In the genomic region with DNA sequence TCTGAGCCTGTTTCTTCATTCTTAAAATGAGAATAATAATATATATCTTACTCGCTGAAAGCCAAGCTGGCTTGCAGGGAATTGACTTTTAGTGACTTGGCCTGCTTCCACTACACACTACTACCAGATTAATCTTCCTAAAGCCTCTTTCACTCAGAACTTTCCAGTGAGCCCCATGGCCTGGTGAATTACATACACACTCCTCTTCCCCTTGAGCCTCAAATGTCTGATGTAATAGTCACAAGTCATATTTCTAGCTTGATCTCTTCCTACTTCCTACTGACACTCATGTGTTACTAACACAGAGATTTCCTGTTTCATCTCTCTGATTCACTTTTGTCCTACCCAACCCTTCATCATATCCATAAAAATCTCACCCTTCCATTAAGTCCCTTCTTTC, we compare ENCODE assay signal across 20 cellular contexts.
A peak's percentile ranks its signal among the peaks of the same experiment; 100 is the strongest.
DNase-seq lines count a peak whose midpoint lies in the region; ATAC-seq, FAIRE-seq and TF ChIP-seq lines count a peak whose summit lies in the region.
"Had no signal": no experiment of that assay in that cellular context is flagged by ENCODE, and none has a peak within 500 bp of the region (broad histone marks: within the 10 kb centered on the region; RNA-seq: fewer than 3 reads in every experiment).

No MANE protein-coding gene starts in this region.

- dilution Hi-C loops in keratinocyte (cut with MboI; ENCODE audit: extremely low pct_ligation_motif_present, low sequenced_read_pairs), result no loop called here

- TF ChIP-seq CTCF in MCF 10A (IDR thresholded peaks at IDR 0.05; ENCODE audit: unreplicated experiment) (no peak), breast epithelium (IDR thresholded peaks at IDR 0.05) (no peak), bronchial epithelial cell (IDR thresholded peaks at IDR 0.05; ENCODE audit: insufficient read depth, low read length, severe bottlenecking) (no peak), keratinocyte (optimal IDR thresholded peaks at IDR 0.05 in 1 of 3, IDR thresholded peaks at IDR 0.05 in 1 of 3, conservative IDR thresholded peaks at IDR 0.05 in 1 of 3; ENCODE audit: extremely low read depth in 1 of 3, insufficient read depth in 2 of 3, low read length in 3 of 3) (no peak)

- H2AFZ ChIP-seq in keratinocyte (ENCODE audit: control insufficient read depth, low read length), result peak overlapping the region; percentile 68

- H3K27ac ChIP-seq in breast epithelium (no peak overlapping the region), keratinocyte (ENCODE audit: control insufficient read depth, insufficient read depth, low read length) (peak overlapping the region; percentile 62)
- H3K27ac ChIP-seq: lower lobe of right lung had no signal

- H3K9me3 ChIP-seq in breast epithelium (no peaks in the 10 kb centered on the region), keratinocyte (ENCODE audit: control insufficient read depth, low read depth, low read length) (no peaks in the 10 kb centered on the region)
- H3K9me3 ChIP-seq: lower lobe of right lung had no signal

- DNase-seq in MCF 10A (ENCODE audit: unreplicated experiment), result peak; percentile 23
- DNase-seq in breast epithelium (ENCODE audit: low spot score in 2 of 2), result no peak
- peak; percentile 94 for DNase-seq in bronchial epithelial cell (ENCODE audit: low read depth)
- DNase-seq in keratinocyte (ENCODE audit: low read depth, low spot score), result no peak
- no peak for DNase-seq in NK-92 (lab: John Stamatoyannopoulos, UW; ENCODE audit: unreplicated experiment)
- no peak for DNase-seq in G401 (ENCODE audit: low spot score)
- DNase-seq: activated CD4-positive, alpha-beta T cell treated with anti-CD3 and anti-CD28 coated beads for 48 hours; activated T-cell treated with anti-CD3 and anti-CD28 coated beads, Interleukin-2, amount 50 U/mL, for 1 hour; CD4-positive, alpha-beta memory T cell; cerebellar nuclear complex; lower lobe of right lung; NCI-H1436; NCI-H510A had no signal

- no peaks in the 10 kb centered on the region for H3K36me3 ChIP-seq in breast epithelium
- no peaks in the 10 kb centered on the region for H3K36me3 ChIP-seq in bronchial epithelial cell (ENCODE audit: control insufficient read depth, insufficient read depth, low read length)
- H3K36me3 ChIP-seq in keratinocyte (ENCODE audit: control insufficient read depth in 2 of 2, extremely low read depth in 1 of 2, insufficient read depth in 2 of 2, low read length in 2 of 2), result no peaks in the 10 kb centered on the region
- H3K36me3 ChIP-seq: lower lobe of right lung had no signal

- H3K9me3 Mint-ChIP-seq in MCF 10A (ENCODE audit: unreplicated experiment), result no peaks in the 10 kb centered on the region
- H3K9me3 Mint-ChIP-seq: stimulated activated memory B cell treated with anti-CD40 and anti-IgM and Interleukin-4, amounts not matched to agents 10 μg/mL and 1 μg/mL and 100 μg/mL, for 72 hours had no signal

- no peaks in the 10 kb centered on the region for H3K79me2 ChIP-seq in keratinocyte (ENCODE audit: control insufficient read depth, insufficient read depth, low read length)

- no peak for TF ChIP-seq POLR2A in breast epithelium (IDR thresholded peaks at IDR 0.05)

- no TSS peak for BruUV-seq in MCF 10A (replicated peaks; lab: Mats Ljungman, UMichigan)

- POLR2A ChIA-PET in MCF 10A (lab: Yijun Ruan, JAX), result interaction anchor here (1.1 kb wide), 1 partner anchor 54 kb away, joined by 3 read pairs; no protein-coding TSS in a partner anchor

- H3K4me2 ChIP-seq in keratinocyte (ENCODE audit: control insufficient read depth, extremely low read depth, insufficient read depth, low read depth, low read length), result peak overlapping the region; percentile 35

- in situ Hi-C loops in G401 (cut with HindIII; ENCODE audit: low sequenced_read_pairs), result no loop called here

- no peaks in the 10 kb centered on the region for H3K36me3 Mint-ChIP-seq in MCF 10A (ENCODE audit: insufficient read depth, unreplicated experiment)
- H3K36me3 Mint-ChIP-seq: CD4-positive, alpha-beta memory T cell; stimulated activated memory B cell treated with anti-CD40 and anti-IgM and Interleukin-4, amounts not matched to agents 10 μg/mL and 1 μg/mL and 100 μg/mL, for 72 hours had no signal

- H3K4me1 ChIP-seq in breast epithelium (no peaks in the 10 kb centered on the region), keratinocyte (ENCODE audit: control insufficient read depth, extremely low read depth, insufficient read depth, low read length) (peaks cover 30% of the 10 kb centered on the region)
- H3K4me1 ChIP-seq: lower lobe of right lung had no signal

- H3K4me3 ChIP-seq in breast epithelium (no peak overlapping the region), bronchial epithelial cell (ENCODE audit: low read depth, low read length) (no peak overlapping the region), keratinocyte (ENCODE audit: control insufficient read depth in 2 of 3, extremely low read depth in 1 of 3, insufficient read depth in 2 of 3, low read depth in 1 of 3, low read length in 3 of 3) (no peak overlapping the region)
- H3K4me3 ChIP-seq: lower lobe of right lung had no signal

- H3K9me1 ChIP-seq in keratinocyte (ENCODE audit: control insufficient read depth, extremely low read depth, insufficient read depth, low read length), result no peaks in the 10 kb centered on the region

- no peaks in the 10 kb centered on the region for H4K20me1 ChIP-seq in keratinocyte (ENCODE audit: control insufficient read depth, extremely low read depth, insufficient read depth, low read length)

- no peaks in the 10 kb centered on the region for H3K27me3 Mint-ChIP-seq in MCF 10A (ENCODE audit: insufficient read depth, unreplicated experiment)
- H3K27me3 Mint-ChIP-seq: stimulated activated memory B cell treated with anti-CD40 and anti-IgM and Interleukin-4, amounts not matched to agents 10 μg/mL and 1 μg/mL and 100 μg/mL, for 72 hours had no signal

- ATAC-seq in GM21619 (IDR thresholded peaks at IDR 0.05; ENCODE audit: unreplicated experiment), result no peak
- no peak for ATAC-seq in HG03097 (IDR thresholded peaks at IDR 0.05; ENCODE audit: low FRiP score, unreplicated experiment)
- ATAC-seq: lower lobe of right lung; Panc1; stimulated activated memory B cell treated with anti-CD40 and anti-IgM and Interleukin-4, amounts not matched to agents 10 μg/mL and 1 μg/mL and 100 μg/mL, for 72 hours had no signal

- intact Hi-C loops in MCF 10A (cut with micrococcal nuclease) (no loop called here), breast epithelium (cut with DNase I; ENCODE audit: low total_unique reads) (no loop called here)

- no peak overlapping the region for H3K4me3 Mint-ChIP-seq in MCF 10A (ENCODE audit: unreplicated experiment)
- H3K4me3 Mint-ChIP-seq: CD4-positive, alpha-beta memory T cell; stimulated activated memory B cell treated with anti-CD40 and anti-IgM and Interleukin-4, amounts not matched to agents 10 μg/mL and 1 μg/mL and 100 μg/mL, for 72 hours had no signal

- peaks cover 20% of the 10 kb centered on the region for H3K4me1 Mint-ChIP-seq in MCF 10A (ENCODE audit: insufficient read depth, unreplicated experiment)
- H3K4me1 Mint-ChIP-seq: CD4-positive, alpha-beta memory T cell; stimulated activated memory B cell treated with anti-CD40 and anti-IgM and Interleukin-4, amounts not matched to agents 10 μg/mL and 1 μg/mL and 100 μg/mL, for 72 hours had no signal

- CTCF ChIA-PET in MCF 10A (lab: Yijun Ruan, JAX), result interaction anchor here (0.6 kb wide), 1 partner anchor 586 kb away, joined by 4 read pairs; no protein-coding TSS in a partner anchor

- no peak overlapping the region for H3K9ac ChIP-seq in keratinocyte (ENCODE audit: control insufficient read depth, extremely low read depth, insufficient read depth, low read length)

- peak overlapping the region; percentile 18 for H3K27ac Mint-ChIP-seq in MCF 10A (ENCODE audit: low read depth, unreplicated experiment)
- H3K27ac Mint-ChIP-seq: CD4-positive, alpha-beta memory T cell; stimulated activated memory B cell treated with anti-CD40 and anti-IgM and Interleukin-4, amounts not matched to agents 10 μg/mL and 1 μg/mL and 100 μg/mL, for 72 hours had no signal

- H3K27me3 ChIP-seq in breast epithelium (no peaks in the 10 kb centered on the region), bronchial epithelial cell (ENCODE audit: control insufficient read depth, insufficient read depth, low read length) (no peaks in the 10 kb centered on the region), keratinocyte (ENCODE audit: control insufficient read depth, extremely low read depth, insufficient read depth, low read length) (no peaks in the 10 kb centered on the region)

- FAIRE-seq in bronchial epithelial cell (lab: Jason Lieb, UNC) (no peak), keratinocyte (lab: Jason Lieb, UNC) (peak; percentile 86)
- FAIRE-seq: A204.1, G401.6, urothelium cell line had no signal

Comparison
In these comparisons a context has a peak if more than half of its experiments do, and no peak if none do; other contexts are left out.
1. DNase-seq: peak in MCF 10A (single experiment) and bronchial epithelial cell (single experiment); none in breast epithelium (0 of 2), keratinocyte (single experiment), NK-92 (single experiment) and G401 (single experiment).